In genomic region chr6:19472850-19473249, GRCh38 we compare ENCODE assay signal across 13 cellular contexts.
A peak's percentile ranks its signal among the peaks of the same experiment; 100 is the strongest.
DNase-seq lines count a peak whose midpoint lies in the region; ATAC-seq, FAIRE-seq and TF ChIP-seq lines count a peak whose summit lies in the region.
"Had no signal": no experiment of that assay in that cellular context is flagged by ENCODE, and none has a peak within 500 bp of the region (broad histone marks: within the 10 kb centered on the region; RNA-seq: fewer than 3 reads in every experiment).

No MANE protein-coding gene starts in this region.

- DNase-seq in D341Med (ENCODE audit: low spot score): peak; percentile 33
- peak; percentile 30 for DNase-seq in HEK293T (ENCODE audit: extremely low spot score)
- DNase-seq in WERI-Rb-1: peak; percentile 26
- DNase-seq in keratinocyte (ENCODE audit: low read depth, low spot score): no peak
- no peak for DNase-seq in NCI-H2227 treated with DMSO at 0.1 percent for 48 hours (lab: John Stamatoyannopoulos, UW)
- DNase-seq in NCI-H1436 treated with DMSO at 0.1 percent for 48 hours (lab: John Stamatoyannopoulos, UW): no peak
- no peak for DNase-seq in NCI-H146 treated with DMSO at 0.1 percent for 48 hours (lab: John Stamatoyannopoulos, UW; ENCODE audit: unreplicated experiment)
- DNase-seq: activated CD4-positive, alpha-beta T cell treated with anti-CD3 and anti-CD28 coated beads for 48 hours; Peyer's patch had no signal

- no peak overlapping the region for H2AFZ ChIP-seq in keratinocyte (ENCODE audit: control insufficient read depth, low read length)

- H4K20me1 ChIP-seq in keratinocyte (ENCODE audit: control insufficient read depth, extremely low read depth, insufficient read depth, low read length): no peaks in the 10 kb centered on the region

- H3K9me1 ChIP-seq in keratinocyte (ENCODE audit: control insufficient read depth, extremely low read depth, insufficient read depth, low read length): no peaks in the 10 kb centered on the region

- H3K27ac ChIP-seq in WERI-Rb-1 (no peak overlapping the region), keratinocyte (ENCODE audit: control insufficient read depth, insufficient read depth, low read length) (no peak overlapping the region)
- H3K27ac ChIP-seq: Peyer's patch had no signal

- H3K4me1 ChIP-seq in keratinocyte (ENCODE audit: control insufficient read depth, extremely low read depth, insufficient read depth, low read length): peaks cover 6% of the 10 kb centered on the region
- H3K4me1 ChIP-seq: Peyer's patch had no signal

- H3K4me2 ChIP-seq in keratinocyte (ENCODE audit: control insufficient read depth, extremely low read depth, insufficient read depth, low read depth, low read length): no peak overlapping the region

- TF ChIP-seq CTCF in WERI-Rb-1 (IDR thresholded peaks at IDR 0.05; ENCODE audit: low read depth, low read length) (peak; percentile 63), keratinocyte (optimal IDR thresholded peaks at IDR 0.05 in 1 of 3, IDR thresholded peaks at IDR 0.05 in 1 of 3, conservative IDR thresholded peaks at IDR 0.05 in 1 of 3; ENCODE audit: extremely low read depth in 1 of 3, insufficient read depth in 2 of 3, low read length in 3 of 3) (peak; percentile 54 to 62 (median 61))

- no peaks in the 10 kb centered on the region for H3K79me2 ChIP-seq in keratinocyte (ENCODE audit: control insufficient read depth, insufficient read depth, low read length)

- peaks cover 6% of the 10 kb centered on the region for H3K9me3 ChIP-seq in WERI-Rb-1 (ENCODE audit: severe bottlenecking)
- no peaks in the 10 kb centered on the region for H3K9me3 ChIP-seq in keratinocyte (ENCODE audit: control insufficient read depth, low read depth, low read length)
- H3K9me3 ChIP-seq: MG63, mucosa of descending colon, Peyer's patch had no signal

- CTCF ChIA-PET in HEK293T (lab: Yijun Ruan, JAX): interaction anchor here (0.7 kb wide), 2 partner anchors 122 to 584 kb away, joined by 4 read pairs; no protein-coding TSS in a partner anchor

- H3K27me3 ChIP-seq in WERI-Rb-1 (ENCODE audit: insufficient read depth, low read depth, severe bottlenecking) (no peaks in the 10 kb centered on the region), keratinocyte (ENCODE audit: control insufficient read depth, extremely low read depth, insufficient read depth, low read length) (no peaks in the 10 kb centered on the region)
- H3K27me3 ChIP-seq: MG63, Peyer's patch had no signal

- H3K36me3 ChIP-seq in WERI-Rb-1: no peaks in the 10 kb centered on the region
- H3K36me3 ChIP-seq in keratinocyte (ENCODE audit: control insufficient read depth in 2 of 2, extremely low read depth in 1 of 2, insufficient read depth in 2 of 2, low read length in 2 of 2): no peaks in the 10 kb centered on the region
- H3K36me3 ChIP-seq: MG63, Peyer's patch had no signal

- no peak for ATAC-seq in HG03460 (IDR thresholded peaks at IDR 0.05; ENCODE audit: unreplicated experiment)
- ATAC-seq: mucosa of descending colon had no signal

- no peak overlapping the region for H3K9ac ChIP-seq in keratinocyte (ENCODE audit: control insufficient read depth, extremely low read depth, insufficient read depth, low read length)

- no peak for FAIRE-seq in keratinocyte (lab: Jason Lieb, UNC)
- FAIRE-seq: G401.6 had no signal

- H3K4me3 ChIP-seq in WERI-Rb-1 (ENCODE audit: low read depth, low read length) (no peak overlapping the region), keratinocyte (ENCODE audit: control insufficient read depth in 2 of 3, extremely low read depth in 1 of 3, insufficient read depth in 2 of 3, low read depth in 1 of 3, low read length in 3 of 3) (no peak overlapping the region)
- H3K4me3 ChIP-seq: MG63, mucosa of descending colon, Peyer's patch had no signal

- POLR2A ChIA-PET in HEK293T (lab: Yijun Ruan, JAX): interaction anchor here (0.7 kb wide), 1 partner anchor 365 kb away, joined by 3 read pairs; no protein-coding TSS in a partner anchor

- dilution Hi-C loops in keratinocyte (cut with MboI; ENCODE audit: extremely low pct_ligation_motif_present, low sequenced_read_pairs): no loop called here

TF ChIP-seq in HEK293T, 16 proteins besides CTCF, POLR2A, EP300 and RAD21:
- TF ChIP-seq SP1 (IDR thresholded peaks at IDR 0.05): no peak
- no peak for TF ChIP-seq L3MBTL2 (conservative IDR thresholded peaks at IDR 0.05)
- no peak for TF ChIP-seq FOXM1 (IDR thresholded peaks at IDR 0.05; ENCODE audit: borderline replicate concordance)
- TF ChIP-seq BHLHE40 (IDR thresholded peaks at IDR 0.05; ENCODE audit: borderline replicate concordance): no peak
- no peak; the same call in 1 of the 2 replicates for TF ChIP-seq PKNOX1 (IDR thresholded peaks at IDR 0.05)
- TF ChIP-seq FOXA1 (IDR thresholded peaks at IDR 0.05): no peak
- TF ChIP-seq NFRKB (IDR thresholded peaks at IDR 0.05): no peak
- TF ChIP-seq HDGF (IDR thresholded peaks at IDR 0.05; ENCODE audit: borderline replicate concordance): no peak
- no peak for TF ChIP-seq FOXK2 (IDR thresholded peaks at IDR 0.05)
- no peak for TF ChIP-seq CTBP1 (IDR thresholded peaks at IDR 0.05; ENCODE audit: borderline replicate concordance)
- TF ChIP-seq SUZ12 (IDR thresholded peaks at IDR 0.05): no peak
- TF ChIP-seq ARNT (IDR thresholded peaks at IDR 0.05): no peak
- TF ChIP-seq LEF1 (IDR thresholded peaks at IDR 0.05; ENCODE audit: borderline replicate concordance): no peak
- no peak for TF ChIP-seq ZNF384 (IDR thresholded peaks at IDR 0.05)
- TF ChIP-seq ELF4 (IDR thresholded peaks at IDR 0.05): no peak
- no peak for TF ChIP-seq TARDBP (IDR thresholded peaks at IDR 0.05)
TF ChIP-seq in HEK293T: peak in this region for 0.

Comparison
In these comparisons a context has a peak if more than half of its experiments do, and no peak if none do; other contexts are left out.
1. DNase-seq: peak in D341Med (single experiment), HEK293T (single experiment) and WERI-Rb-1 (single experiment); none in keratinocyte (single experiment), NCI-H2227 treated with DMSO at 0.1 percent for 48 hours (single experiment), NCI-H1436 treated with DMSO at 0.1 percent for 48 hours (single experiment) and NCI-H146 treated with DMSO at 0.1 percent for 48 hours (single experiment).